Comparison of ENCODE assay signal across 10 cellular contexts in genomic region chr4:2365054-2365912, GRCh38. TPM values are rescaled to one million over a fixed set of nuclear protein-coding genes. Genes with fewer than 3 reads are reported as not detected.
DNase-seq lines count a peak whose midpoint lies in the region; ATAC-seq, FAIRE-seq and TF ChIP-seq lines count a peak whose summit lies in the region.
"Had no signal": no experiment of that assay in that cellular context is flagged by ENCODE, and none has a peak within 500 bp of the region (broad histone marks: within the 10 kb centered on the region; RNA-seq: fewer than 3 reads in every experiment).

No MANE protein-coding gene starts in this region.

- ATAC-seq in right cardiac atrium (peak; percentile 24 to 46), GM21423 (IDR thresholded peaks at IDR 0.05; ENCODE audit: unreplicated experiment) (no peak)
- ATAC-seq: GM12878 had no signal

- H3K4me3 Mint-ChIP-seq in astrocyte (ENCODE audit: unreplicated experiment): no peak overlapping the region
- peak overlapping the region; percentile 53 for H3K4me3 Mint-ChIP-seq in stimulated activated naive CD8-positive, alpha-beta T cell treated with anti-CD3 and anti-CD28 coated beads, Interleukin-15, Interleukin-2, amounts not matched to agents 100 ng/mL and 50 ng/mL, for 24 hours

- peaks cover 3% of the 10 kb centered on the region for H3K9me3 Mint-ChIP-seq in astrocyte (ENCODE audit: unreplicated experiment)
- no peaks in the 10 kb centered on the region for H3K9me3 Mint-ChIP-seq in stimulated activated naive CD8-positive, alpha-beta T cell treated with anti-CD3 and anti-CD28 coated beads, Interleukin-15, Interleukin-2, amounts not matched to agents 100 ng/mL and 50 ng/mL, for 24 hours

- no peak for FAIRE-seq in astrocyte (lab: Jason Lieb, UNC)
- FAIRE-seq: GM12878 had no signal

- no peak for DNase-seq in astrocyte (ENCODE audit: low read depth)
- no peak for DNase-seq in right cardiac atrium
- no peak for DNase-seq in DMS153 treated with DMSO at 0.1 percent for 48 hours (lab: John Stamatoyannopoulos, UW; ENCODE audit: unreplicated experiment)
- DNase-seq in effector CD4-positive, alpha-beta T cell: no peak
- DNase-seq: kidney glomerular epithelial cell had no signal

- no peak for TF ChIP-seq RAD21 in Ishikawa (IDR thresholded peaks at IDR 0.05; ENCODE audit: low read depth)

- TF ChIP-seq EP300 in Ishikawa (IDR thresholded peaks at IDR 0.05; ENCODE audit: borderline replicate concordance): no peak

- no peaks in the 10 kb centered on the region for H3K4me1 Mint-ChIP-seq in astrocyte (ENCODE audit: low read depth, unreplicated experiment)
- H3K4me1 Mint-ChIP-seq in stimulated activated naive CD8-positive, alpha-beta T cell treated with anti-CD3 and anti-CD28 coated beads, Interleukin-15, Interleukin-2, amounts not matched to agents 100 ng/mL and 50 ng/mL, for 24 hours (ENCODE audit: low read depth): peaks cover 3% of the 10 kb centered on the region

- H3K9ac ChIP-seq in astrocyte (ENCODE audit: low read length): peak overlapping the region; percentile 63

- H2AFZ ChIP-seq in astrocyte (ENCODE audit: low read depth, low read length): peak overlapping the region; percentile 69

- no peaks in the 10 kb centered on the region for H3K36me3 Mint-ChIP-seq in astrocyte (ENCODE audit: low read depth, unreplicated experiment)
- H3K36me3 Mint-ChIP-seq in stimulated activated naive CD8-positive, alpha-beta T cell treated with anti-CD3 and anti-CD28 coated beads, Interleukin-15, Interleukin-2, amounts not matched to agents 100 ng/mL and 50 ng/mL, for 24 hours (ENCODE audit: low read depth): no peaks in the 10 kb centered on the region

- no peaks in the 10 kb centered on the region for H3K36me3 ChIP-seq in astrocyte (ENCODE audit: insufficient read depth, low read length)

- H3K27me3 Mint-ChIP-seq in astrocyte (ENCODE audit: low read depth, unreplicated experiment): peaks cover 57% of the 10 kb centered on the region
- H3K27me3 Mint-ChIP-seq in stimulated activated naive CD8-positive, alpha-beta T cell treated with anti-CD3 and anti-CD28 coated beads, Interleukin-15, Interleukin-2, amounts not matched to agents 100 ng/mL and 50 ng/mL, for 24 hours: no peaks in the 10 kb centered on the region

- H3K9me3 ChIP-seq in astrocyte (ENCODE audit: insufficient read depth, low read depth, low read length) (peaks cover 9% of the 10 kb centered on the region), right cardiac atrium (ENCODE audit: control insufficient read depth, low read length) (no peaks in the 10 kb centered on the region)

- H4K20me1 ChIP-seq in astrocyte (ENCODE audit: insufficient read depth, low read length): no peaks in the 10 kb centered on the region

- H3K4me2 ChIP-seq in astrocyte (ENCODE audit: low read length): peak overlapping the region; percentile 79

- no peaks in the 10 kb centered on the region for H3K4me1 ChIP-seq in astrocyte (ENCODE audit: insufficient read depth, low read length)
- no peaks in the 10 kb centered on the region for H3K4me1 ChIP-seq in right cardiac atrium (ENCODE audit: control insufficient read depth, insufficient read depth, low read length)

- 39% methylated on average over 41 of the region's 41 CpGs for WGBS in right cardiac atrium

- intact Hi-C loops in right cardiac atrium (cut with DNase I): no loop called here

- H3K27ac ChIP-seq in astrocyte (ENCODE audit: low read depth, low read length): no peak overlapping the region
- H3K27ac ChIP-seq in right cardiac atrium (ENCODE audit: low read length): no peak overlapping the region

- no peak overlapping the region for H3K27ac Mint-ChIP-seq in astrocyte (ENCODE audit: unreplicated experiment)
- H3K27ac Mint-ChIP-seq in stimulated activated naive CD8-positive, alpha-beta T cell treated with anti-CD3 and anti-CD28 coated beads, Interleukin-15, Interleukin-2, amounts not matched to agents 100 ng/mL and 50 ng/mL, for 24 hours: peak overlapping the region; percentile 55

- H3K27me3 ChIP-seq in astrocyte (ENCODE audit: insufficient read depth, low read length): peaks cover 15% of the 10 kb centered on the region
- H3K27me3 ChIP-seq in right cardiac atrium (ENCODE audit: control insufficient read depth, insufficient read depth): no peaks in the 10 kb centered on the region

- H3K4me3 ChIP-seq in astrocyte (ENCODE audit: insufficient read depth, low read depth, low read length) (no peak overlapping the region), right cardiac atrium (ENCODE audit: low read length) (peak overlapping the region; percentile 22)
- H3K4me3 ChIP-seq: GM12878 had no signal

- TF ChIP-seq CTCF in astrocyte (IDR thresholded peaks at IDR 0.05; ENCODE audit: insufficient read depth, low read depth, low read length): no peak

- no peaks in the 10 kb centered on the region for H3K79me2 ChIP-seq in astrocyte (ENCODE audit: insufficient read depth, low read length)

TF ChIP-seq in Ishikawa, 13 proteins besides CTCF, POLR2A, EP300 and RAD21:
- no peak for TF ChIP-seq EGR1 (IDR thresholded peaks at IDR 0.05)
- 0 out of 2 replicates have a peak, but pooled peaks have one; percentile 9 for TF ChIP-seq MAX (IDR thresholded peaks at IDR 0.05)

RNA-seq across cellular contexts. Expression of gene ZFYVE28, which starts 53.2 kb away (rescaled TPM):
- total RNA-seq in astrocyte (0.31 and 0.68 TPM in 2 replicates), right cardiac atrium (1 to 10 TPM; 4.4 to 5.9 (median 5.5) TPM)
- 3.5 TPM for polyA plus RNA-seq in right cardiac atrium

RNA-seq across cellular contexts. Expression of gene CFAP99, which starts 53.5 kb away (rescaled TPM):
- total RNA-seq in astrocyte: not detected in 2 replicates
- total RNA-seq in right cardiac atrium: not detected
- not detected for polyA plus RNA-seq in right cardiac atrium
- total RNA-seq: activated naive CD4-positive, alpha-beta T cell treated with anti-CD3 and anti-CD28 coated beads, Interleukin-2, amount 50 U/mL, for 72 hours; GM12878 had no signal
- polyA plus RNA-seq: GM12878 had no signal
